In the genomic region with DNA sequence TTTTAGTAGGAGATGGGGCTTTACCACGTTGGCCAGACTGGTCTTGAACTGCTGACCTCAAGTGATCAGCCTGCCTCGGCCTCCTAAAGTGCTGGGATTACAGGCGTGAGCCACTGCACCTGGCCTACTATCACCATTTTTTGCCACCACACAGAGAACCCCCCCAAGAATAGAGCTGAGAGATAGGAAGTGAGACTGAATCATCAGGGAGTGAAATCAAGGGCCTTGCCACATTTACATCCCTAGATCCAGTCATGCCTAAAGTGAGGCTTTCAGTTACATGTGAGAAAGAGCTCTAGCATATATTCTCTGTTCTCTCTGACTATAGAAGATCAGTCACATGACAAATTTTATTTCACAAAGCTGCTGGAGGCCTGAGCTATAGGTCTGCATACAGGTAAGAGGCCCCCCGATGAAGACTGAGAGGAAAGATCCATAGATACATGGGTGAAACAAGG, we compare ENCODE assay signal across 1 cellular context.
TF ChIP-seq lines count a peak whose summit lies in the region.

No MANE protein-coding gene starts in this region.

TF ChIP-seq in IMR-90, 13 proteins besides CTCF, POLR2A, EP300 and RAD21:
- no peak for TF ChIP-seq ELK1 (IDR thresholded peaks at IDR 0.05; ENCODE audit: borderline replicate concordance, low read depth, low read length)
- no peak for TF ChIP-seq MAZ (IDR thresholded peaks at IDR 0.05; ENCODE audit: borderline replicate concordance, low read depth, low read length)
- TF ChIP-seq BHLHE40 (IDR thresholded peaks at IDR 0.05; ENCODE audit: low read depth, low read length) = no peak
- TF ChIP-seq MAFK (IDR thresholded peaks at IDR 0.05; ENCODE audit: low read depth, low read length) = no peak
- TF ChIP-seq FOS (IDR thresholded peaks at IDR 0.05; ENCODE audit: low read depth, low read length) = no peak
- TF ChIP-seq RFX5 (IDR thresholded peaks at IDR 0.05; ENCODE audit: low read depth, low read length) = no peak
- TF ChIP-seq, protein P1, sequence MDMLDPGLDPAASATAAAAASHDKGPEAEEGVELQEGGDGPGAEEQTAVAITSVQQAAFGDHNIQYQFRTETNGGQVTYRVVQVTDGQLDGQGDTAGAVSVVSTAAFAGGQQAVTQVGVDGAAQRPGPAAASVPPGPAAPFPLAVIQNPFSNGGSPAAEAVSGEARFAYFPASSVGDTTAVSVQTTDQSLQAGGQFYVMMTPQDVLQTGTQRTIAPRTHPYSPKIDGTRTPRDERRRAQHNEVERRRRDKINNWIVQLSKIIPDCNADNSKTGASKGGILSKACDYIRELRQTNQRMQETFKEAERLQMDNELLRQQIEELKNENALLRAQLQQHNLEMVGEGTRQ (IDR thresholded peaks at IDR 0.05; ENCODE audit: low read depth, low read length) = 0 out of 2 replicates have a peak, but pooled peaks have one; percentile 19
- no peak for TF ChIP-seq CHD1 (IDR thresholded peaks at IDR 0.05; ENCODE audit: low read depth, low read length)
